ENCODE assay signal across 12 cellular contexts in the genomic region with DNA sequence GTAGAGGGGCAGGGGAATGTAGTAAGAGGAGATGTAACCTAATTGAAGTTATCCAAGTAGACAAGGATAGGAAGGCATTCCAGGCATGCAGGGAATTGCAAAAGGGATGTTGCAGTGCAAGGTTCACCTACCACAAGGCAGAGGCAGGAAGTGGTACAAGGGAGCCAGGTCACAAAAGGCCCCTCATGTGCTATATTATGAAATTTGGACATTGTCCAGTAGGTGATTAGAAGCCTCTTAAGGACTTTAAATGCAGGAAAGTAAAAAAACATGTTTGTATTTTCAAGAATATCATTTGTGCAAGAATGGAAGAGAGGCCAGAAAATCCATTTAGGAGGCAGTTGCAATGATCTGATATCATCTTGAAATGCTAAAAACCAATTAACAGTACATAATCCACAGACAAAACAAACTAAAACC.
DNase-seq lines count a peak whose midpoint lies in the region; ATAC-seq, FAIRE-seq and TF ChIP-seq lines count a peak whose summit lies in the region.
"Had no signal": no experiment of that assay in that cellular context is flagged by ENCODE, and none has a peak within 500 bp of the region (broad histone marks: within the 10 kb centered on the region; RNA-seq: fewer than 3 reads in every experiment).

No MANE protein-coding gene starts in this region.

- H2BK12ac ChIP-seq in H1 (ENCODE audit: low read depth, low read length): no peak overlapping the region
- H2BK12ac ChIP-seq in mesenchymal stem cell (ENCODE audit: low read length in 2 of 2): no peak overlapping the region

- no peak for TF ChIP-seq EP300 in H1 (IDR thresholded peaks at IDR 0.05; ENCODE audit: borderline replicate concordance in 1 of 2, low read depth in 2 of 2, low read length in 2 of 2)

- H4K8ac ChIP-seq in IMR-90 (ENCODE audit: low read depth in 2 of 2, low read length in 2 of 2): no peak overlapping the region
- H4K8ac ChIP-seq in H1 (ENCODE audit: extremely low read depth, insufficient read depth, low read length): no peak overlapping the region
- H4K8ac ChIP-seq in mesenchymal stem cell (ENCODE audit: low read length): no peak overlapping the region

- no peak for TF ChIP-seq POLR2A in IMR-90 (IDR thresholded peaks at IDR 0.05; ENCODE audit: low read depth, low read length)
- no peak for TF ChIP-seq POLR2A in H1 (IDR thresholded peaks at IDR 0.05; ENCODE audit: control extremely low read depth in 1 of 2, low read depth in 2 of 2, low read length in 2 of 2)

- no peaks in the 10 kb centered on the region for H3K27me3 Mint-ChIP-seq in activated T-helper 2 cell treated with anti-CD3 and anti-CD28 coated beads, Interferon-gamma antibody, Interleukin-2, Interleukin-4, amounts not matched to agents 10 μg/mL and 5 μg/mL and 100 μg/mL, durations not matched to agents 14 hours and 24 hours and 36 hours (ENCODE audit: low read depth)

- H3K79me2 ChIP-seq in H1 (ENCODE audit: control insufficient read depth in 1 of 2, insufficient read depth in 2 of 2, low read length in 2 of 2): no peaks in the 10 kb centered on the region

- no peak overlapping the region for H3K18ac ChIP-seq in IMR-90 (ENCODE audit: low read depth, low read length)
- no peak overlapping the region for H3K18ac ChIP-seq in H1 (ENCODE audit: extremely low read depth, low read length)
- H3K18ac ChIP-seq in mesenchymal stem cell (ENCODE audit: low read depth in 1 of 2, low read length in 2 of 2): no peak overlapping the region

- TF ChIP-seq CTCF in IMR-90 (conservative IDR thresholded peaks at IDR 0.05; ENCODE audit: low read depth, low read length) (no peak), H1 (IDR thresholded peaks at IDR 0.05; ENCODE audit: control extremely low read depth in 1 of 3, insufficient read depth in 1 of 3, low read depth in 1 of 3, low read length in 3 of 3) (no peak)

- FAIRE-seq in H1 (lab: Jason Lieb, UNC): peak; percentile 24

- H2AK9ac ChIP-seq in IMR-90 (replicated peaks; ENCODE audit: low read depth, low read length, poor library complexity): no peak overlapping the region

- H3K36me3 ChIP-seq in IMR-90 (ENCODE audit: control insufficient read depth, insufficient read depth, low read length) (peaks cover 2% of the 10 kb centered on the region; the same call in 1 of the 2 replicates), H1 (ENCODE audit: control insufficient read depth in 2 of 4, insufficient read depth in 4 of 4, low read length in 3 of 4) (no peaks in the 10 kb centered on the region), mesenchymal stem cell (ENCODE audit: control insufficient read depth in 1 of 2, insufficient read depth in 2 of 2, low read depth in 1 of 2, low read length in 2 of 2) (no peaks in the 10 kb centered on the region)
- H3K36me3 ChIP-seq: Peyer's patch had no signal

- H4K20me1 ChIP-seq in IMR-90 (ENCODE audit: insufficient read depth, low read length) (no peaks in the 10 kb centered on the region), H1 (replicated peaks in 1 of 2; ENCODE audit: control insufficient read depth in 1 of 2, insufficient read depth in 2 of 2, low read length in 2 of 2) (no peaks in the 10 kb centered on the region)

- ATAC-seq in IMR-90 (ENCODE audit: low read depth) (peak; percentile 87), HG02678 (IDR thresholded peaks at IDR 0.05; ENCODE audit: unreplicated experiment) (no peak)
- ATAC-seq: activated CD4-positive, CD25-positive, alpha-beta regulatory T cell treated with anti-CD3 and anti-CD28 coated beads, Interleukin-2, amount 50 U/mL, for 24 hours had no signal

- H3K79me1 ChIP-seq in IMR-90 (ENCODE audit: low read depth in 1 of 2, low read length in 2 of 2) (no peaks in the 10 kb centered on the region), H1 (ENCODE audit: low read depth, low read length) (no peaks in the 10 kb centered on the region), mesenchymal stem cell (replicated peaks; ENCODE audit: low read length, poor library complexity, severe bottlenecking) (no peaks in the 10 kb centered on the region)

- H2BK20ac ChIP-seq in IMR-90 (ENCODE audit: low read depth, low read length) (peak overlapping the region; percentile 69), H1 (ENCODE audit: low read length) (no peak overlapping the region)

- H4K5ac ChIP-seq in IMR-90 (ENCODE audit: low read depth, low read length): no peak overlapping the region
- H4K5ac ChIP-seq in H1 (ENCODE audit: insufficient read length, low read depth, low read length): no peak overlapping the region

- H3K36me3 Mint-ChIP-seq in activated T-helper 2 cell treated with anti-CD3 and anti-CD28 coated beads, Interferon-gamma antibody, Interleukin-2, Interleukin-4, amounts not matched to agents 10 μg/mL and 5 μg/mL and 100 μg/mL, durations not matched to agents 14 hours and 24 hours and 36 hours (ENCODE audit: low read depth): peaks cover 4% of the 10 kb centered on the region

- H3K4ac ChIP-seq in IMR-90 (ENCODE audit: low read depth, low read length) (no peak overlapping the region; the same call in 1 of the 2 replicates), H1 (replicated peaks; ENCODE audit: insufficient read length, low read depth, low read length) (no peak overlapping the region), mesenchymal stem cell (ENCODE audit: low read depth in 1 of 2, low read length in 2 of 2) (no peak overlapping the region)

- intact Hi-C loops in IMR-90 (cut with micrococcal nuclease): no loop called here
- intact Hi-C loops in activated T-helper 2 cell treated with anti-CD3 and anti-CD28 coated beads, Interferon-gamma antibody, Interleukin-2, Interleukin-4, amounts not matched to agents 10 μg/mL and 5 μg/mL and 100 μg/mL, durations not matched to agents 14 hours and 24 hours and 36 hours (cut with micrococcal nuclease): no loop called here

- no peak overlapping the region for H3K23ac ChIP-seq in IMR-90 (ENCODE audit: low read depth, low read length)
- H3K23ac ChIP-seq in H1 (ENCODE audit: insufficient read length): no peak overlapping the region
- H3K23ac ChIP-seq in mesenchymal stem cell (ENCODE audit: low read length in 2 of 2): no peak overlapping the region

- H2BK120ac ChIP-seq in IMR-90 (ENCODE audit: low read depth, low read length) (no peak overlapping the region), H1 (replicated peaks; ENCODE audit: low read depth, low read length) (no peak overlapping the region), mesenchymal stem cell (ENCODE audit: low read depth, low read length) (no peak overlapping the region)

- H3K9ac ChIP-seq in IMR-90 (ENCODE audit: low read depth, low read length) (no peak overlapping the region), H1 (replicated peaks in 1 of 4; ENCODE audit: extremely low read depth in 1 of 4, low read depth in 3 of 4, low read length in 3 of 4) (no peak overlapping the region), mesenchymal stem cell (ENCODE audit: low read length) (no peak overlapping the region)

- H4K91ac ChIP-seq in IMR-90 (ENCODE audit: insufficient read depth, low read depth, low read length): no peak overlapping the region
- no peak overlapping the region for H4K91ac ChIP-seq in H1 (replicated peaks; ENCODE audit: insufficient read length, low read length)
- no peak overlapping the region for H4K91ac ChIP-seq in mesenchymal stem cell (ENCODE audit: low read length)

- H3K9me3 ChIP-seq in IMR-90 (ENCODE audit: control insufficient read depth, insufficient read depth, low read length) (no peaks in the 10 kb centered on the region), H1 (ENCODE audit: insufficient read depth in 2 of 2, low read depth in 1 of 2, low read length in 1 of 2) (no peaks in the 10 kb centered on the region), mesenchymal stem cell (ENCODE audit: control insufficient read depth, low read length) (no peaks in the 10 kb centered on the region)
- H3K9me3 ChIP-seq: Peyer's patch had no signal

- H3K4me3 ChIP-seq in IMR-90 (ENCODE audit: insufficient read depth, low read depth, low read length) (no peak overlapping the region), H1 (ENCODE audit: extremely low read depth in 1 of 4, insufficient read depth in 2 of 4, low read depth in 3 of 4, low read length in 4 of 4) (no peak overlapping the region), mesenchymal stem cell (ENCODE audit: insufficient read depth in 1 of 2, low read depth in 1 of 2, low read length in 2 of 2) (no peak overlapping the region)
- H3K4me3 ChIP-seq: Peyer's patch had no signal

- CTCF ChIA-PET in IMR-90 (lab: Yijun Ruan, JAX) (no interaction called here), H1 (lab: Charles Lee; ENCODE audit: partially characterized antibody) (interaction anchor here (0.6 kb wide), 1 partner anchor 518 kb away, joined by 3 read pairs; no protein-coding TSS in a partner anchor)

- peak; percentile 84 for DNase-seq in EL
- DNase-seq in IMR-90: peak; percentile 52
- DNase-seq in H1 (ENCODE audit: low read depth in 1 of 2, low spot score in 2 of 2): peak in 1 of 2 experiments; percentile 34
- DNase-seq in mesenchymal stem cell: peak; percentile 34
- no peak for DNase-seq in activated T-helper 2 cell treated with anti-CD3 and anti-CD28 coated beads, Interferon-gamma antibody, Interleukin-2, Interleukin-4, amounts not matched to agents 10 μg/mL and 5 μg/mL and 100 μg/mL, durations not matched to agents 14 hours and 24 hours and 36 hours (ENCODE audit: low spot score)
- DNase-seq in Ammon's horn (ENCODE audit: low spot score): no peak
- DNase-seq in CD1c-positive myeloid dendritic cell (ENCODE audit: extremely low spot score): no peak
- DNase-seq: activated naive CD4-positive, alpha-beta T cell treated with anti-CD3 and anti-CD28 coated beads, Interleukin-2, amount 50 U/mL, for 16 hours; Peyer's patch; stimulated activated CD4-positive, alpha-beta T cell treated with anti-CD3 and anti-CD28 coated beads, Interleukin-15, amount 100 ng/mL, for 24 hours had no signal

- no peak overlapping the region for H3K4me2 ChIP-seq in IMR-90 (ENCODE audit: low read depth, low read length)
- H3K4me2 ChIP-seq in H1 (ENCODE audit: insufficient read depth in 1 of 2, low read depth in 2 of 2, low read length in 2 of 2): 0 out of 4 replicates have a peak overlapping the region, but pooled peaks of 1 of the 2 experiments have one; percentile 8
- no peak overlapping the region for H3K4me2 ChIP-seq in mesenchymal stem cell (ENCODE audit: low read length, poor library complexity, severe bottlenecking)

- peaks cover 14% of the 10 kb centered on the region for H3K4me1 Mint-ChIP-seq in activated T-helper 2 cell treated with anti-CD3 and anti-CD28 coated beads, Interferon-gamma antibody, Interleukin-2, Interleukin-4, amounts not matched to agents 10 μg/mL and 5 μg/mL and 100 μg/mL, durations not matched to agents 14 hours and 24 hours and 36 hours (ENCODE audit: low read depth)

- POLR2A ChIA-PET in IMR-90 (lab: Charles Lee; ENCODE audit: unreplicated experiment): no interaction called here
- POLR2A ChIA-PET in H1 (lab: Charles Lee; ENCODE audit: partially characterized antibody): no interaction called here

- no peak overlapping the region for H3K27ac Mint-ChIP-seq in activated T-helper 2 cell treated with anti-CD3 and anti-CD28 coated beads, Interferon-gamma antibody, Interleukin-2, Interleukin-4, amounts not matched to agents 10 μg/mL and 5 μg/mL and 100 μg/mL, durations not matched to agents 14 hours and 24 hours and 36 hours

- TF ChIP-seq RAD21 in IMR-90 (IDR thresholded peaks at IDR 0.05; ENCODE audit: low read length) (no peak), H1 (IDR thresholded peaks at IDR 0.05 in 1 of 2, conservative IDR thresholded peaks at IDR 0.05 in 1 of 2; ENCODE audit: low read depth in 2 of 2, low read length in 2 of 2) (no peak)

- BruUV-seq in IMR-90 (replicated peaks; lab: Mats Ljungman, UMichigan): no TSS peak

- H3K4me3 Mint-ChIP-seq in activated T-helper 2 cell treated with anti-CD3 and anti-CD28 coated beads, Interferon-gamma antibody, Interleukin-2, Interleukin-4, amounts not matched to agents 10 μg/mL and 5 μg/mL and 100 μg/mL, durations not matched to agents 14 hours and 24 hours and 36 hours (ENCODE audit: low read depth): no peak overlapping the region

- H3K14ac ChIP-seq in IMR-90 (replicated peaks; ENCODE audit: low read depth, low read length): peak overlapping the region; percentile 1; the same call in 1 of the 2 replicates
- no peak overlapping the region for H3K14ac ChIP-seq in H1 (ENCODE audit: insufficient read length)
- H3K14ac ChIP-seq in mesenchymal stem cell (ENCODE audit: low read length in 2 of 2): no peak overlapping the region

- H3K27me3 ChIP-seq in IMR-90 (ENCODE audit: control insufficient read depth, insufficient read depth, low read length): no peaks in the 10 kb centered on the region
- no peaks in the 10 kb centered on the region for H3K27me3 ChIP-seq in H1 (replicated peaks in 1 of 4; ENCODE audit: control insufficient read depth in 3 of 4, extremely low read depth in 1 of 4, insufficient read depth in 3 of 4, low read length in 3 of 4)
- H3K27me3 ChIP-seq in mesenchymal stem cell (ENCODE audit: control insufficient read depth in 1 of 2, insufficient read depth in 1 of 2, low read length in 2 of 2): no peaks in the 10 kb centered on the region
- H3K27me3 ChIP-seq: Peyer's patch had no signal

- in situ Hi-C loops in IMR-90 (cut with MboI; ENCODE audit: low sequenced_read_pairs): no loop called here

- H2AK5ac ChIP-seq in IMR-90 (ENCODE audit: low read depth, low read length): no peak overlapping the region
- H2AK5ac ChIP-seq in H1 (ENCODE audit: low read depth, low read length): no peak overlapping the region
- no peak overlapping the region for H2AK5ac ChIP-seq in mesenchymal stem cell (ENCODE audit: low read length, severe bottlenecking)

- H3K56ac ChIP-seq in IMR-90 (ENCODE audit: extremely low read depth, insufficient read depth, low read length) (no peak overlapping the region), H1 (replicated peaks; ENCODE audit: insufficient read length, low read depth, low read length) (no peak overlapping the region)

- H3K4me1 ChIP-seq in IMR-90 (ENCODE audit: control insufficient read depth, insufficient read depth, low read length) (0 out of 2 replicates have a peak, but pooled peaks cover 3% of the 10 kb centered on the region), H1 (replicated peaks in 1 of 4; ENCODE audit: control insufficient read depth in 3 of 4, insufficient read depth in 4 of 4, low read length in 3 of 4) (peaks cover 0 to 12% (median 1%) of the 10 kb centered on the region in 4 experiments; a peak in 2 of 7 replicates), mesenchymal stem cell (ENCODE audit: control insufficient read depth, insufficient read depth, low read depth, low read length) (no peaks in the 10 kb centered on the region)
- H3K4me1 ChIP-seq: Peyer's patch had no signal

- dilution Hi-C loops in IMR-90 (cut with HindIII; ENCODE audit: low sequenced_read_pairs, unreplicated experiment): no loop called here

- peaks cover 3% of the 10 kb centered on the region; the same call in 1 of the 2 replicates for H3K9me1 ChIP-seq in IMR-90 (ENCODE audit: insufficient read depth, low read length)

- H2BK5ac ChIP-seq in IMR-90 (ENCODE audit: low read depth, low read length, poor library complexity, severe bottlenecking): no peak overlapping the region
- H2BK5ac ChIP-seq in H1 (ENCODE audit: low read depth, low read length): no peak overlapping the region
- H2BK5ac ChIP-seq in mesenchymal stem cell (ENCODE audit: low read depth, low read length, poor library complexity, severe bottlenecking): no peak overlapping the region

- H3K23me2 ChIP-seq in H1 (ENCODE audit: low read depth, low read length): no peaks in the 10 kb centered on the region

- no peaks in the 10 kb centered on the region for H3K9me3 Mint-ChIP-seq in activated T-helper 2 cell treated with anti-CD3 and anti-CD28 coated beads, Interferon-gamma antibody, Interleukin-2, Interleukin-4, amounts not matched to agents 10 μg/mL and 5 μg/mL and 100 μg/mL, durations not matched to agents 14 hours and 24 hours and 36 hours

- H2AFZ ChIP-seq in IMR-90 (replicated peaks; ENCODE audit: low read length, poor library complexity): peak overlapping the region; percentile 57
- H2AFZ ChIP-seq in H1 (ENCODE audit: low read length): no peak overlapping the region
- H2AFZ ChIP-seq in mesenchymal stem cell (ENCODE audit: low read depth, low read length): no peak overlapping the region

- H3K27ac ChIP-seq in IMR-90 (ENCODE audit: insufficient read depth, low read length) (no peak overlapping the region), H1 (ENCODE audit: low read depth, low read length) (no peak overlapping the region), mesenchymal stem cell (ENCODE audit: low read length, poor library complexity, severe bottlenecking) (peak overlapping the region; percentile 61)
- H3K27ac ChIP-seq: Peyer's patch had no signal

- H2BK15ac ChIP-seq in IMR-90 (ENCODE audit: low read depth, low read length) (no peak overlapping the region; the same call in 2 of the 3 replicates), H1 (ENCODE audit: low read length) (no peak overlapping the region), mesenchymal stem cell (ENCODE audit: low read depth, poor library complexity, severe bottlenecking) (no peak overlapping the region)

Comparison
In these comparisons a context has a peak if more than half of its experiments do, and no peak if none do; other contexts are left out.
1. DNase-seq: peak in EL (single experiment), IMR-90 (single experiment) and mesenchymal stem cell (single experiment); none in activated T-helper 2 cell treated with anti-CD3 and anti-CD28 coated beads, Interferon-gamma antibody, Interleukin-2, Interleukin-4, amounts not matched to agents 10 μg/mL and 5 μg/mL and 100 μg/mL, durations not matched to agents 14 hours and 24 hours and 36 hours (single experiment), Ammon's horn (single experiment) and CD1c-positive myeloid dendritic cell (single experiment).